In genomic region chr15:75731248-75732100, GRCh38 we compare ENCODE assay signal across 10 cellular contexts. TPM values are rescaled to one million over a fixed set of nuclear protein-coding genes. Genes with fewer than 3 reads are reported as not detected.
A peak's percentile ranks its signal among the peaks of the same experiment; 100 is the strongest.
DNase-seq lines count a peak whose midpoint lies in the region; ATAC-seq and TF ChIP-seq lines count a peak whose summit lies in the region.
"Had no signal": no experiment of that assay in that cellular context is flagged by ENCODE, and none has a peak within 500 bp of the region (broad histone marks: within the 10 kb centered on the region; RNA-seq: fewer than 3 reads in every experiment).

No MANE protein-coding gene starts in this region.

- no peak overlapping the region for H3K9ac ChIP-seq in colonic mucosa (ENCODE audit: low read depth in 2 of 2, low read length in 2 of 2)

- DNase-seq in A673 (ENCODE audit: low spot score) (no peak), HFFc6 (no peak), right lobe of liver (peak in 2 of 3 donors; percentile 44 to 51), colonic mucosa (no peak), HUDEP-2 (lab: John Stamatoyannopoulos, UW; ENCODE audit: unreplicated experiment in 76 of 76) (no peak)
- DNase-seq: activated CD8-positive, alpha-beta T cell treated with anti-CD3 and anti-CD28 coated beads for 36 hours had no signal

- H3K27ac Mint-ChIP-seq in HFFc6 = peak overlapping the region; percentile 49; the same call in 1 of the 2 replicates
- H3K27ac Mint-ChIP-seq in stimulated activated memory B cell treated with anti-CD40 and anti-IgM and Interleukin-4, amounts not matched to agents 10 μg/mL and 1 μg/mL and 100 μg/mL, for 72 hours = no peak overlapping the region
- H3K27ac Mint-ChIP-seq: activated CD8-positive, alpha-beta T cell treated with anti-CD3 and anti-CD28 coated beads for 36 hours had no signal

- no peaks in the 10 kb centered on the region for H3K36me3 Mint-ChIP-seq in HFFc6 (ENCODE audit: low read depth)
- H3K36me3 Mint-ChIP-seq in stimulated activated memory B cell treated with anti-CD40 and anti-IgM and Interleukin-4, amounts not matched to agents 10 μg/mL and 1 μg/mL and 100 μg/mL, for 72 hours = no peaks in the 10 kb centered on the region

- H3K27me3 ChIP-seq in A673 (replicated peaks; ENCODE audit: insufficient read depth, low read depth, low read length, poor library complexity) (no peaks in the 10 kb centered on the region), right lobe of liver (no peaks in the 10 kb centered on the region), colonic mucosa (no peaks in the 10 kb centered on the region)

- TF ChIP-seq CTCF in A673 (conservative IDR thresholded peaks at IDR 0.05; ENCODE audit: low read depth, low read length) (0 out of 2 replicates have a peak, but pooled peaks have one; percentile 21), HFFc6 (IDR thresholded peaks at IDR 0.05) (peak; percentile 41), right lobe of liver (IDR thresholded peaks at IDR 0.05) (no peak), colonic mucosa (IDR thresholded peaks at IDR 0.05) (no peak)

- H3K27me3 Mint-ChIP-seq in HFFc6 (ENCODE audit: insufficient read depth) = peaks cover 3% of the 10 kb centered on the region; the same call in 1 of the 2 replicates
- H3K27me3 Mint-ChIP-seq in stimulated activated memory B cell treated with anti-CD40 and anti-IgM and Interleukin-4, amounts not matched to agents 10 μg/mL and 1 μg/mL and 100 μg/mL, for 72 hours = peaks cover 29% of the 10 kb centered on the region

- no peaks in the 10 kb centered on the region for H3K9me3 Mint-ChIP-seq in HFFc6
- H3K9me3 Mint-ChIP-seq in stimulated activated memory B cell treated with anti-CD40 and anti-IgM and Interleukin-4, amounts not matched to agents 10 μg/mL and 1 μg/mL and 100 μg/mL, for 72 hours = no peaks in the 10 kb centered on the region
- H3K9me3 Mint-ChIP-seq: activated CD8-positive, alpha-beta T cell treated with anti-CD3 and anti-CD28 coated beads for 36 hours had no signal

- H3K4me1 ChIP-seq in A673 (ENCODE audit: insufficient read depth, low read length, poor library complexity, severe bottlenecking) (no peaks in the 10 kb centered on the region), right lobe of liver (no peaks in the 10 kb centered on the region), colonic mucosa (no peaks in the 10 kb centered on the region)
- H3K4me1 ChIP-seq: Caco-2 had no signal

- H3K4me3 Mint-ChIP-seq in HFFc6 = peak overlapping the region; percentile 36
- no peak overlapping the region for H3K4me3 Mint-ChIP-seq in stimulated activated memory B cell treated with anti-CD40 and anti-IgM and Interleukin-4, amounts not matched to agents 10 μg/mL and 1 μg/mL and 100 μg/mL, for 72 hours
- H3K4me3 Mint-ChIP-seq: activated CD8-positive, alpha-beta T cell treated with anti-CD3 and anti-CD28 coated beads for 36 hours had no signal

- H3K4me1 Mint-ChIP-seq in HFFc6 (ENCODE audit: low read depth) = peaks cover 18% of the 10 kb centered on the region
- peaks cover 41% of the 10 kb centered on the region for H3K4me1 Mint-ChIP-seq in stimulated activated memory B cell treated with anti-CD40 and anti-IgM and Interleukin-4, amounts not matched to agents 10 μg/mL and 1 μg/mL and 100 μg/mL, for 72 hours

- H3K27ac ChIP-seq in A673 (ENCODE audit: low read depth, low read length, poor library complexity, severe bottlenecking) (no peak overlapping the region), cingulate gyrus (ENCODE audit: low read depth, low read length) (peak overlapping the region; percentile 10), right lobe of liver (no peak overlapping the region), colonic mucosa (no peak overlapping the region)

- 55% methylated on average over 12 of the region's 26 CpGs for WGBS in right lobe of liver (ENCODE audit: insufficient coverage, low coverage, low lambda C conversion rate, missing lambda C conversion rate)

- no peak for TF ChIP-seq POLR2A in right lobe of liver (IDR thresholded peaks at IDR 0.05)

- CTCF ChIA-PET in A673 (lab: Charles Lee) = interaction anchor here (0.6 kb wide), 1 partner anchor 20 kb away, joined by 9 read pairs; no protein-coding TSS in a partner anchor

- no TSS peak for BruUV-seq in A673 (replicated peaks; lab: Mats Ljungman, UMichigan)

- POLR2A ChIA-PET in A673 (lab: Charles Lee; ENCODE audit: low non-redundant PET) = no interaction called here

- H3K36me3 ChIP-seq in A673 (ENCODE audit: insufficient read depth, low read length, poor library complexity, severe bottlenecking) (no peaks in the 10 kb centered on the region), right lobe of liver (no peaks in the 10 kb centered on the region), colonic mucosa (no peaks in the 10 kb centered on the region)

- ATAC-seq in right lobe of liver = peak; percentile 4 to 46 (median 32)
- no peak for ATAC-seq in GM21515 (IDR thresholded peaks at IDR 0.05; ENCODE audit: unreplicated experiment)
- no peak for ATAC-seq in stimulated activated memory B cell treated with anti-CD40 and anti-IgM and Interleukin-4, amounts not matched to agents 10 μg/mL and 1 μg/mL and 100 μg/mL, for 72 hours
- ATAC-seq: activated CD8-positive, alpha-beta T cell treated with anti-CD3 and anti-CD28 coated beads for 36 hours had no signal

- H3K4me3 ChIP-seq in A673 (ENCODE audit: low read depth, low read length, poor library complexity, severe bottlenecking) (no peak overlapping the region), right lobe of liver (no peak overlapping the region), colonic mucosa (no peak overlapping the region)

- intact Hi-C loops in A673 (cut with micrococcal nuclease; ENCODE audit: unreplicated experiment) (loop anchor here (10.0 kb wide), 1 partner anchor 193 kb away; no protein-coding TSS in a partner anchor), right lobe of liver (cut with DNase I) (no loop called here), colonic mucosa (cut with DNase I) (loop anchor here (10.0 kb wide), 2 partner anchors 47 to 193 kb away; no protein-coding TSS in a partner anchor)

- H3K9me3 ChIP-seq in A673 (ENCODE audit: low read depth, low read length, poor library complexity, severe bottlenecking) (no peaks in the 10 kb centered on the region), right lobe of liver (no peaks in the 10 kb centered on the region), colonic mucosa (no peaks in the 10 kb centered on the region)
- H3K9me3 ChIP-seq: Caco-2 had no signal

RNA-seq across cellular contexts. Expression of gene CSPG4, which starts 18.8 kb away (rescaled TPM):
- total RNA-seq in A673 (2021) (0.11 and 0.22 TPM in 2 replicates), right lobe of liver (under 1 TPM; 0.12 to 0.29 (median 0.20) TPM), colonic mucosa (10 to 100 TPM in 1 of 2 donors, 1 to 10 TPM in 1; 2.1 to 12.7 TPM)
- 100 to 1,000 TPM in 1 of 6 experiments, 10 to 100 TPM in 5; 81.2 to 111 (median 95.7) TPM for total RNA-seq in HFFc6 (2021; fragmentation: NEBNext Ultra II Directional; extraction: Animal tissue kit (Norgen Biotek cat#: 25700))
- total RNA-seq: activated CD8-positive, alpha-beta T cell treated with anti-CD3 and anti-CD28 coated beads for 36 hours had no signal

Comparison
In these comparisons a context has a peak if more than half of its experiments do, and no peak if none do; other contexts are left out.
1. DNase-seq: peak in right lobe of liver (2 of 3); none in A673 (single experiment), HFFc6 (single experiment), colonic mucosa (single experiment) and HUDEP-2 (0 of 76).
2. CTCF ChIP-seq: peak in A673 (single experiment) and HFFc6 (single experiment); none in right lobe of liver (0 of 4) and colonic mucosa (single experiment).
3. ATAC-seq: peak in right lobe of liver (4 of 4); none in GM21515 (single experiment) and stimulated activated memory B cell treated with anti-CD40 and anti-IgM and Interleukin-4, amounts not matched to agents 10 μg/mL and 1 μg/mL and 100 μg/mL, for 72 hours (single experiment).
4. RNA of gene CSPG4, which starts 18.8 kb away (total RNA-seq): 81.2 to 111 TPM in HFFc6; 2.1 to 12.7 TPM in colonic mucosa, 0.12 to 0.29 TPM in right lobe of liver and 0.11 to 0.22 TPM in A673; every median in the first group is over 4 times any median in the second.
5. intact Hi-C loops: an anchor here in A673 (10.0 kb wide) and colonic mucosa (10.0 kb wide); none called in right lobe of liver.